8 cellular contexts compared by ENCODE assay signal in genomic region chrX:129843459-129844306, GRCh38. TPM values are rescaled to one million over a fixed set of nuclear protein-coding genes. Genes with fewer than 3 reads are reported as not detected.
A peak's percentile ranks its signal among the peaks of the same experiment; 100 is the strongest.
DNase-seq lines count a peak whose midpoint lies in the region; ATAC-seq, FAIRE-seq and TF ChIP-seq lines count a peak whose summit lies in the region.

Gene ZDHHC9 (minus strand): TSS chrX:129843886. CDS start chrX:129841945, 1,941 bp downstream.

- H3K9me2 ChIP-seq in OCI-LY7 (ENCODE audit: insufficient read depth, low read length): no peaks in the 10 kb centered on the region

- no peak for TF ChIP-seq RAD21 in IMR-90 (IDR thresholded peaks at IDR 0.05; ENCODE audit: low read length)

- H3K23ac ChIP-seq in IMR-90 (ENCODE audit: low read depth, low read length): peak within 1 kb of the TSS; percentile 17

- H2BK20ac ChIP-seq in IMR-90 (ENCODE audit: low read depth, low read length): no peak within 1 kb of the TSS

- H2AK5ac ChIP-seq in IMR-90 (ENCODE audit: low read depth, low read length): 0 out of 2 replicates have a peak within 1 kb of the TSS, but pooled peaks have one; percentile 3

- peaks cover 5 to 31% of the 10 kb centered on the region in 2 experiments; a peak in 3 of 4 replicates for H3K79me1 ChIP-seq in IMR-90 (ENCODE audit: low read depth in 1 of 2, low read length in 2 of 2)

- FAIRE-seq in D721Med (lab: Jason Lieb, UNC): no peak

- intact Hi-C loops in IMR-90 (cut with micrococcal nuclease): no loop called here
- intact Hi-C loops in OCI-LY7 (cut with micrococcal nuclease; ENCODE audit: unreplicated experiment): no loop called here
- intact Hi-C loops in mucosa of descending colon (cut with DNase I, micrococcal nuclease): loop anchor here in 1 of 2 donors (5.0 kb wide), 1 partner anchor 59 kb away; no protein-coding TSS in a partner anchor

- H2BK5ac ChIP-seq in IMR-90 (ENCODE audit: low read depth, low read length, poor library complexity, severe bottlenecking): peak within 1 kb of the TSS; percentile 10

- H3K4me3 ChIP-seq in IMR-90 (ENCODE audit: insufficient read depth, low read depth, low read length) (peak within 1 kb of the TSS; percentile 70), OCI-LY7 (ENCODE audit: low read depth, low read length, poor library complexity, severe bottlenecking) (peak within 1 kb of the TSS; percentile 77), mucosa of descending colon (peak within 1 kb of the TSS; percentile 46)

- H4K20me1 ChIP-seq in IMR-90 (ENCODE audit: insufficient read depth, low read length) (no peaks in the 10 kb centered on the region; the same call in none of the 2 replicates), OCI-LY7 (ENCODE audit: insufficient read depth, low read length) (no peaks in the 10 kb centered on the region)

- no peak within 1 kb of the TSS for H2BK120ac ChIP-seq in IMR-90 (ENCODE audit: low read depth, low read length)

- POLR2A ChIA-PET in IMR-90 (lab: Charles Lee; ENCODE audit: unreplicated experiment): no interaction called here
- POLR2A ChIA-PET in OCI-LY7 (lab: Charles Lee): interaction anchor here (1.0 kb wide), 1 partner anchor 17 kb away, joined by 4 read pairs; no protein-coding TSS in a partner anchor

- in situ Hi-C loops in IMR-90 (cut with MboI; ENCODE audit: low sequenced_read_pairs): no loop called here

- DNase-seq in D721Med (ENCODE audit: insufficient read length, low spot score) (peak; percentile 25), IMR-90 (peak; percentile 85), OCI-LY7 (ENCODE audit: low spot score) (peak; percentile 90), activated T-cell treated with anti-CD3 and anti-CD28 coated beads for 4 hours (peak; percentile 71), epithelial cell of prostate (ENCODE audit: low read depth, low spot score) (peak; percentile 20), mucosa of descending colon (peak; percentile 90 to 92 (median 91))
- peak; percentile 49 to 64 for DNase-seq in stimulated activated CD8-positive, alpha-beta memory T cell treated with anti-CD3 and anti-CD28 coated beads, Interleukin-4, amount 100 ng/mL, for 1 hour (ENCODE audit: low read depth in 2 of 2, low spot score in 1 of 2)

- BruUV-seq in IMR-90 (replicated peaks; lab: Mats Ljungman, UMichigan) (no TSS peak), OCI-LY7 (replicated peaks; lab: Mats Ljungman, UMichigan) (no TSS peak)

- 0 out of 2 replicates have a peak, but pooled peaks have one; percentile 66 for TF ChIP-seq POLR2A in IMR-90 (IDR thresholded peaks at IDR 0.05; ENCODE audit: low read depth, low read length)

- H3K27me3 ChIP-seq in IMR-90 (ENCODE audit: control insufficient read depth, insufficient read depth, low read length): peaks cover 8% of the 10 kb centered on the region

- dilution Hi-C loops in IMR-90 (cut with HindIII; ENCODE audit: low sequenced_read_pairs, unreplicated experiment): no loop called here

- H3K18ac ChIP-seq in IMR-90 (ENCODE audit: low read depth, low read length): no peak within 1 kb of the TSS

- H3K4me2 ChIP-seq in IMR-90 (ENCODE audit: low read depth, low read length) (peak within 1 kb of the TSS; percentile 62), OCI-LY7 (ENCODE audit: low read length) (peak within 1 kb of the TSS; percentile 95)

- peak within 1 kb of the TSS; percentile 86 for H2AK9ac ChIP-seq in IMR-90 (replicated peaks; ENCODE audit: low read depth, low read length, poor library complexity)

- ATAC-seq in GM21528 (IDR thresholded peaks at IDR 0.05; ENCODE audit: low FRiP score, unreplicated experiment): peak; percentile 98
- peak; percentile 98 for ATAC-seq in IMR-90 (ENCODE audit: low read depth)
- ATAC-seq in mucosa of descending colon: peak; percentile 94

- TF ChIP-seq CTCF in D721Med (IDR thresholded peaks at IDR 0.05; ENCODE audit: insufficient read depth, missing control alignments) (no peak), IMR-90 (conservative IDR thresholded peaks at IDR 0.05; ENCODE audit: low read depth, low read length) (no peak), OCI-LY7 (conservative IDR thresholded peaks at IDR 0.05; ENCODE audit: low read length) (no peak), mucosa of descending colon (IDR thresholded peaks at IDR 0.05) (no peak)

- CTCF ChIA-PET in IMR-90 (lab: Yijun Ruan, JAX) (no interaction called here), OCI-LY7 (lab: Charles Lee; ENCODE audit: unreplicated experiment) (interaction anchor here (0.6 kb wide), 1 partner anchor 17 kb away, joined by 3 read pairs; no protein-coding TSS in a partner anchor)

- peak within 1 kb of the TSS; percentile 45 for H3K27ac ChIP-seq in IMR-90 (ENCODE audit: insufficient read depth, low read length)
- H3K27ac ChIP-seq in OCI-LY7 (ENCODE audit: low read depth, low read length, poor library complexity, severe bottlenecking): no peak within 1 kb of the TSS
- H3K27ac ChIP-seq in epithelial cell of prostate: peak within 1 kb of the TSS; percentile 59

- H3K36me3 ChIP-seq in IMR-90 (ENCODE audit: control insufficient read depth, insufficient read depth, low read length) (peaks cover 5% of the 10 kb centered on the region), OCI-LY7 (ENCODE audit: insufficient read depth, low read length) (peaks cover 3% of the 10 kb centered on the region; the same call in 1 of the 2 replicates), mucosa of descending colon (ENCODE audit: low read depth) (no peaks in the 10 kb centered on the region)

- peak within 1 kb of the TSS; percentile 56 for H3K9ac ChIP-seq in IMR-90 (ENCODE audit: low read depth, low read length)

- no peak within 1 kb of the TSS for H2BK15ac ChIP-seq in IMR-90 (ENCODE audit: low read depth, low read length)

- H4K8ac ChIP-seq in IMR-90 (ENCODE audit: low read depth in 2 of 2, low read length in 2 of 2): peak within 1 kb of the TSS; percentile 36 to 66; a peak in 1 of 4 replicates

- WGBS in IMR-90 (ENCODE audit: extremely low coverage in 2 of 2, insufficient read length in 1 of 2), 2 experiments: 54% methylated on average over 36 of the region's 72 CpGs; no CpG with 5 or more reads in 1 of the 2 experiments

- no peaks in the 10 kb centered on the region for H3K9me1 ChIP-seq in IMR-90 (ENCODE audit: insufficient read depth, low read length)

- H3K56ac ChIP-seq in IMR-90 (ENCODE audit: extremely low read depth, insufficient read depth, low read length): peak within 1 kb of the TSS; percentile 32; the same call in 1 of the 2 replicates

- H3K14ac ChIP-seq in IMR-90 (replicated peaks; ENCODE audit: low read depth, low read length): peak within 1 kb of the TSS; percentile 28; the same call in 1 of the 2 replicates

- no peaks in the 10 kb centered on the region for H3K9me3 ChIP-seq in IMR-90 (ENCODE audit: control insufficient read depth, insufficient read depth, low read length)
- H3K9me3 ChIP-seq in OCI-LY7 (ENCODE audit: low read length): no peaks in the 10 kb centered on the region
- no peaks in the 10 kb centered on the region for H3K9me3 ChIP-seq in mucosa of descending colon

- H3K79me2 ChIP-seq in OCI-LY7 (ENCODE audit: insufficient read depth, low read depth, low read length): peaks cover 7% of the 10 kb centered on the region; the same call in 1 of the 2 replicates

- H3K4me1 ChIP-seq in IMR-90 (ENCODE audit: control insufficient read depth, insufficient read depth, low read length) (no peaks in the 10 kb centered on the region), OCI-LY7 (ENCODE audit: insufficient read depth, low read length, poor library complexity, severe bottlenecking) (peaks cover 14% of the 10 kb centered on the region), mucosa of descending colon (ENCODE audit: low read depth) (peaks cover 2% of the 10 kb centered on the region)

- no peak within 1 kb of the TSS for H4K5ac ChIP-seq in IMR-90 (ENCODE audit: low read depth, low read length)

- H4K91ac ChIP-seq in IMR-90 (ENCODE audit: insufficient read depth, low read depth, low read length): peak within 1 kb of the TSS; percentile 21; the same call in 1 of the 2 replicates

- peak within 1 kb of the TSS; percentile 67 for H3K4ac ChIP-seq in IMR-90 (ENCODE audit: low read depth, low read length)

- H2AFZ ChIP-seq in IMR-90 (replicated peaks; ENCODE audit: low read length, poor library complexity) (peak within 1 kb of the TSS; percentile 90), OCI-LY7 (ENCODE audit: low read length) (peak within 1 kb of the TSS; percentile 94)

TF ChIP-seq in IMR-90, 13 proteins besides CTCF, POLR2A, EP300 and RAD21:
- TF ChIP-seq NFE2L2 (IDR thresholded peaks at IDR 0.05; ENCODE audit: low read depth, low read length) (no peak), MXI1 (IDR thresholded peaks at IDR 0.05; ENCODE audit: borderline replicate concordance, low read depth, low read length) (peak; percentile 63; the same call in 1 of the 2 replicates), CEBPB (IDR thresholded peaks at IDR 0.05; ENCODE audit: low read depth, low read length) (0 out of 2 replicates have a peak, but pooled peaks have one; percentile 2)

RNA-seq across cellular contexts. Expression of gene ZDHHC9, which starts in this region (rescaled TPM):
- total RNA-seq in IMR-90 (2012; rRNA removed) (14.2 and 17.7 TPM in 2 replicates), OCI-LY7 (2022) (10.0 and 11.3 TPM in 2 replicates), mucosa of descending colon (10 to 100 TPM; 23.1 to 41.2 (median 33.6) TPM)
- 25.9 and 28.4 TPM in 2 replicates for polyA plus RNA-seq in IMR-90 (2012; rRNA removed)
- 12.0 and 13.1 TPM in 2 replicates for polyA plus RNA-seq in IMR-90 (2012; cell fraction: cytosol; rRNA removed)
- 10.4 and 23.2 TPM in 2 replicates for polyA plus RNA-seq in IMR-90 (2012; cell fraction: nucleus; rRNA removed; ENCODE audit: low replicate concordance)
- 5.0 and 8.2 TPM in 2 replicates for total RNA-seq in OCI-LY7 (2014; rRNA removed; shearing (Covaris generic))

Comparison
In these comparisons a context has a peak if more than half of its experiments do, and no peak if none do; other contexts are left out.
1. DNase-seq: peak in every context shown above with its lines; median percentile 91 in mucosa of descending colon; 90 in OCI-LY7; 85 in IMR-90; 71 in activated T-cell treated with anti-CD3 and anti-CD28 coated beads for 4 hours; 56 in stimulated activated CD8-positive, alpha-beta memory T cell treated with anti-CD3 and anti-CD28 coated beads, Interleukin-4, amount 100 ng/mL, for 1 hour; 25 in D721Med; 20 in epithelial cell of prostate.